In the genomic region with DNA sequence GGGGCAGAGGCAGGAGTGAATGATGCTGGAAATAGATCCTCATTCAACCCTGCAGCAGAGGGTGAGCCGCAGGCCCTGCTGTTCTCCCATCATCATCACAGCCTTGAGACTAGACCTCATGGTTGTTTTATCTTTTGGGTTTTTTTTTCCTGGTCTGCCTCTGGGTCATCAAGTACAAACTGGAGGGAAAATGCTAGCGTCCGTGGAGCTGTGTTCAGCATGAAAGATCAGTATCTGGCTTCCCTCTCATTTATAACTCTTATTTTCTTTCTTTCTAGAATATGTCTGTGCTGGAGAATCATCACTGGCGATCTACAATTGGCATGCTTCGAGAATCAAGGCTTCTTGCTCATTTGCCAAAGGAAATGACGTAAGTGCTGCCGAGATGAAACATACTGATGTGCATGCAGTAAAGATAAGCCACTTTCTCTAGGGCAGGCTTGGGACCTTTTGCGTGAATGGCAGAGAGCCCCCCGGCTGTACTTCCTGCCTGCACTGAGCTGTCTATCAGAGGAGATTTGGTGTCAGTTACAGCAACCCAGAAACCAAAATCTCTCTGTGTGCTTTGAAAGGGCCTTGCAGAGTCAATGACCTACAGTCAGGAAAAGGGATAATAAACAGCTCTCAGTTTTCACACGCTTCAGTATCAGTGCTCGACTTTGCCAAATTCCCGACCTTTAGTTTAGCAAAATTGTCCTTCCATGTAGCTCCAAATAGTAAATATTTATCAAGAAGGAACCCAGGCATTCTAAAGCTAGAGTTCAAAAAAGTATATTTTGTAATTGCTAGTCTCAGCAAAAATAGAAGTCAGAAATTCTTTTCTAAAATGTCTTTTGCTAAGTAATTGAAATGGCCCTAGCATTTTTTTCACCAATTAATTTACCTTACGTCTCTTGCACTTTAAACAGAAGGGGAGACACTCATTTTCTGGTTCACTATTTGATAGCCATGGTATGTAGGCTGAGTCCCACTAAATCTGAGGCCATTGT, we compare ENCODE assay signal across 1 cellular context.
A peak's percentile ranks its signal among the peaks of the same experiment; 100 is the strongest.
TF ChIP-seq lines count a peak whose summit lies in the region.

No MANE protein-coding gene starts in this region.

TF ChIP-seq in K562, 482 proteins besides CTCF, POLR2A, EP300 and RAD21 (continued from another document):
- TF ChIP-seq, protein P1, sequence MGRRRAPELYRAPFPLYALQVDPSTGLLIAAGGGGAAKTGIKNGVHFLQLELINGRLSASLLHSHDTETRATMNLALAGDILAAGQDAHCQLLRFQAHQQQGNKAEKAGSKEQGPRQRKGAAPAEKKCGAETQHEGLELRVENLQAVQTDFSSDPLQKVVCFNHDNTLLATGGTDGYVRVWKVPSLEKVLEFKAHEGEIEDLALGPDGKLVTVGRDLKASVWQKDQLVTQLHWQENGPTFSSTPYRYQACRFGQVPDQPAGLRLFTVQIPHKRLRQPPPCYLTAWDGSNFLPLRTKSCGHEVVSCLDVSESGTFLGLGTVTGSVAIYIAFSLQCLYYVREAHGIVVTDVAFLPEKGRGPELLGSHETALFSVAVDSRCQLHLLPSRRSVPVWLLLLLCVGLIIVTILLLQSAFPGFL (CRISPR knock-in tag; IDR thresholded peaks at IDR 0.05): no peak
- no peak for TF ChIP-seq ZNF354B (CRISPR knock-in tag; IDR thresholded peaks at IDR 0.05)
- TF ChIP-seq GABPA (tag; conservative IDR thresholded peaks at IDR 0.05; ENCODE audit: low read depth): peak; percentile 83
- no peak for TF ChIP-seq RB1 (IDR thresholded peaks at IDR 0.05; ENCODE audit: low read depth)
- no peak for TF ChIP-seq ATF1 (CRISPR knock-in tag; IDR thresholded peaks at IDR 0.05)
- TF ChIP-seq ATF1 (tag; IDR thresholded peaks at IDR 0.05): peak; percentile 60; the same call in 1 of the 2 replicates
- no peak for TF ChIP-seq KHSRP (IDR thresholded peaks at IDR 0.05)
- TF ChIP-seq HDGF (IDR thresholded peaks at IDR 0.05): no peak
- TF ChIP-seq, protein P2, sequence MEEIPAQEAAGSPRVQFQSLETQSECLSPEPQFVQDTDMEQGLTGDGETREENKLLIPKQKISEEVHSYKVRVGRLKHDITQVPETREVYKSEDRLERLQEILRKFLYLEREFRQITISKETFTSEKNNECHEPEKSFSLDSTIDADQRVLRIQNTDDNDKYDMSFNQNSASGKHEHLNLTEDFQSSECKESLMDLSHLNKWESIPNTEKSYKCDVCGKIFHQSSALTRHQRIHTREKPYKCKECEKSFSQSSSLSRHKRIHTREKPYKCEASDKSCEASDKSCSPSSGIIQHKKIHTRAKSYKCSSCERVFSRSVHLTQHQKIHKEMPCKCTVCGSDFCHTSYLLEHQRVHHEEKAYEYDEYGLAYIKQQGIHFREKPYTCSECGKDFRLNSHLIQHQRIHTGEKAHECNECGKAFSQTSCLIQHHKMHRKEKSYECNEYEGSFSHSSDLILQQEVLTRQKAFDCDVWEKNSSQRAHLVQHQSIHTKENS (CRISPR knock-in tag; IDR thresholded peaks at IDR 0.05): no peak
- TF ChIP-seq CEBPG (CRISPR knock-in tag; IDR thresholded peaks at IDR 0.05): no peak
- TF ChIP-seq CEBPG (tag; conservative IDR thresholded peaks at IDR 0.05 in 1 of 2, IDR thresholded peaks at IDR 0.05 in 1 of 2): peak; percentile 31 to 36; a peak in 2 of 4 replicates
- TF ChIP-seq NUFIP1 (IDR thresholded peaks at IDR 0.05; ENCODE audit: partially characterized antibody): no peak
- TF ChIP-seq ZNF324 (CRISPR knock-in tag; IDR thresholded peaks at IDR 0.05): no peak
- TF ChIP-seq NFE2L1 (tag; IDR thresholded peaks at IDR 0.05; ENCODE audit: borderline replicate concordance, low read depth): no peak
- TF ChIP-seq KAT7 (CRISPR knock-in tag; IDR thresholded peaks at IDR 0.05; ENCODE audit: borderline replicate concordance): no peak
- TF ChIP-seq EHMT2 (IDR thresholded peaks at IDR 0.05): no peak
TF ChIP-seq in K562: peak in this region for 21.
